Comparison of ENCODE assay signal across 1 cellular context in the genomic region with DNA sequence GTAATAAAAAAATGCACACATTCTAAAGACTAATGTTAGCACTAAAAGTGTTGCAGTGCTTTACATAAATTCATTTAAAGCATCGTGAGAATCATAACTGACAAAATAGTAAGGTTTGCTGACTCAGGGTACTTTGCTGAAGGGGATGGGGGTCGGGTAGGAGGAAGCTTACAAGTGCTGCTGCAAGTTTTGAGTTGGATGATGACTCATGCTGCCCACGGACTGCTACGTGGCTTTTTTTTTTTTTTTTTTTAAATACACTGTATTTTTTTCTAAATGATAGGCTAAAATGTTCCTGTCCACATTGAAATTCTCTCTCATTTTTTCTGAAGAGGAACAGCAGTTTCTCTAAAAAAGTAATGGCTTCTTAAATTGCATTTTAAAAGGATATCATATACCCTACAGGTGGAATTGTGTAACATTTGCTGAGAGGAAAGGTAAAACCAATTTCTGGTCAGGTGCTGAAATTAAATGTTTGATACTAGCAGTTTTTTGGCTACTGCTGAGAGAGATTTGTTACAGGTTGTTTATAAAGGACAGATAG.
TF ChIP-seq lines count a peak whose summit lies in the region.

No MANE protein-coding gene starts in this region.

TF ChIP-seq in K562, 482 proteins besides CTCF, POLR2A, EP300 and RAD21 (continued from another document and continues in another):
- TF ChIP-seq, protein P1, sequence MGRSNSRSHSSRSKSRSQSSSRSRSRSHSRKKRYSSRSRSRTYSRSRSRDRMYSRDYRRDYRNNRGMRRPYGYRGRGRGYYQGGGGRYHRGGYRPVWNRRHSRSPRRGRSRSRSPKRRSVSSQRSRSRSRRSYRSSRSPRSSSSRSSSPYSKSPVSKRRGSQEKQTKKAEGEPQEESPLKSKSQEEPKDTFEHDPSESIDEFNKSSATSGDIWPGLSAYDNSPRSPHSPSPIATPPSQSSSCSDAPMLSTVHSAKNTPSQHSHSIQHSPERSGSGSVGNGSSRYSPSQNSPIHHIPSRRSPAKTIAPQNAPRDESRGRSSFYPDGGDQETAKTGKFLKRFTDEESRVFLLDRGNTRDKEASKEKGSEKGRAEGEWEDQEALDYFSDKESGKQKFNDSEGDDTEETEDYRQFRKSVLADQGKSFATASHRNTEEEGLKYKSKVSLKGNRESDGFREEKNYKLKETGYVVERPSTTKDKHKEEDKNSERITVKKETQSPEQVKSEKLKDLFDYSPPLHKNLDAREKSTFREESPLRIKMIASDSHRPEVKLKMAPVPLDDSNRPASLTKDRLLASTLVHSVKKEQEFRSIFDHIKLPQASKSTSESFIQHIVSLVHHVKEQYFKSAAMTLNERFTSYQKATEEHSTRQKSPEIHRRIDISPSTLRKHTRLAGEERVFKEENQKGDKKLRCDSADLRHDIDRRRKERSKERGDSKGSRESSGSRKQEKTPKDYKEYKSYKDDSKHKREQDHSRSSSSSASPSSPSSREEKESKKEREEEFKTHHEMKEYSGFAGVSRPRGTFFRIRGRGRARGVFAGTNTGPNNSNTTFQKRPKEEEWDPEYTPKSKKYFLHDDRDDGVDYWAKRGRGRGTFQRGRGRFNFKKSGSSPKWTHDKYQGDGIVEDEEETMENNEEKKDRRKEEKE (IDR thresholded peaks at IDR 0.05; ENCODE audit: borderline replicate concordance in 1 of 2, control insufficient read depth in 1 of 2, low read depth in 2 of 2, low read length in 1 of 2), result peak in 1 of 2 experiments; percentile 45; a peak in 1 of 4 replicates
- TF ChIP-seq ZNF77 (CRISPR knock-in tag; IDR thresholded peaks at IDR 0.05) (no peak), MXI1 (IDR thresholded peaks at IDR 0.05; ENCODE audit: low read depth, low read length) (no peak), CBX3 (IDR thresholded peaks at IDR 0.05; ENCODE audit: borderline replicate concordance in 1 of 2, low read length in 2 of 2) (0 out of 3 replicates have a peak, but pooled peaks of 1 of the 2 experiments have one; percentile 10), BRD4 (IDR thresholded peaks at IDR 0.05) (no peak), GATAD2A (IDR thresholded peaks at IDR 0.05) (no peak), MYNN (IDR thresholded peaks at IDR 0.05) (0 out of 2 replicates have a peak, but pooled peaks have one; percentile 33), MYNN (CRISPR knock-in tag; IDR thresholded peaks at IDR 0.05) (no peak), TEAD4 (IDR thresholded peaks at IDR 0.05; ENCODE audit: low read length) (no peak; the same call in 1 of the 2 replicates), TEAD4 (CRISPR knock-in tag; IDR thresholded peaks at IDR 0.05; ENCODE audit: borderline replicate concordance) (no peak), BCOR (IDR thresholded peaks at IDR 0.05) (0 out of 2 replicates have a peak, but pooled peaks have one; percentile 52), EHMT2 (IDR thresholded peaks at IDR 0.05) (no peak), SNIP1 (IDR thresholded peaks at IDR 0.05; ENCODE audit: low read depth) (no peak), POLR3A (IDR thresholded peaks at IDR 0.05; ENCODE audit: borderline replicate concordance, extremely low read depth, insufficient read depth, insufficient read length) (no peak), MIER1 (IDR thresholded peaks at IDR 0.05; ENCODE audit: low read depth) (no peak), HIVEP1 (CRISPR knock-in tag; IDR thresholded peaks at IDR 0.05) (no peak), FUS (optimal IDR thresholded peaks at IDR 0.05; ENCODE audit: low read depth, low read length) (no peak), HSF4 (CRISPR knock-in tag; IDR thresholded peaks at IDR 0.05; ENCODE audit: borderline replicate concordance) (no peak), C11orf30 (IDR thresholded peaks at IDR 0.05; ENCODE audit: low read depth) (peak; percentile 99), IRF2 (CRISPR knock-in tag; IDR thresholded peaks at IDR 0.05) (no peak), ZNF174 (CRISPR knock-in tag; IDR thresholded peaks at IDR 0.05) (no peak), GATAD2B (IDR thresholded peaks at IDR 0.05; ENCODE audit: borderline replicate concordance) (peak; percentile 28; the same call in 1 of the 2 replicates), EGR1 (conservative IDR thresholded peaks at IDR 0.05) (peak; percentile 92), NR2C2 (CRISPR knock-in tag; IDR thresholded peaks at IDR 0.05) (no peak), NR2C2 (tag; IDR thresholded peaks at IDR 0.05) (0 out of 2 replicates have a peak, but pooled peaks have one; percentile 4), MAFK (IDR thresholded peaks at IDR 0.05; ENCODE audit: low read length) (peak; percentile 98), ZNF165 (CRISPR knock-in tag; IDR thresholded peaks at IDR 0.05; ENCODE audit: borderline replicate concordance) (no peak), ATF7 (IDR thresholded peaks at IDR 0.05) (peak; percentile 59), L3MBTL2 (IDR thresholded peaks at IDR 0.05) (peak; percentile 19; the same call in 1 of the 2 replicates), TRIM24 (IDR thresholded peaks at IDR 0.05) (peak; percentile 29 to 31; a peak in 2 of 4 replicates), GATA2 (CRISPR knock-in tag; IDR thresholded peaks at IDR 0.05) (no peak), FOXK2 (conservative IDR thresholded peaks at IDR 0.05 in 1 of 2, IDR thresholded peaks at IDR 0.05 in 1 of 2; ENCODE audit: low read depth in 2 of 2) (0 out of 4 replicates have a peak, but pooled peaks of 1 of the 2 experiments have one; percentile 13), NFRKB (IDR thresholded peaks at IDR 0.05; ENCODE audit: low read depth) (peak; percentile 41), CREB1 (IDR thresholded peaks at IDR 0.05) (0 out of 2 replicates have a peak, but pooled peaks have one; percentile 28), CREB1 (CRISPR knock-in tag; IDR thresholded peaks at IDR 0.05) (no peak), FOXA1 (IDR thresholded peaks at IDR 0.05; ENCODE audit: borderline replicate concordance) (no peak), HOXB6 (CRISPR knock-in tag; IDR thresholded peaks at IDR 0.05; ENCODE audit: borderline replicate concordance) (no peak), JUNB (CRISPR knock-in tag; conservative IDR thresholded peaks at IDR 0.05) (peak; percentile 77), ZNF263 (CRISPR knock-in tag; IDR thresholded peaks at IDR 0.05; ENCODE audit: borderline replicate concordance) (no peak), PHTF2 (CRISPR knock-in tag; IDR thresholded peaks at IDR 0.05) (no peak), TBL1XR1 (IDR thresholded peaks at IDR 0.05; ENCODE audit: low read length in 2 of 2) (peak in 1 of 2 experiments; percentile 84; a peak in 2 of 4 replicates)
- TF ChIP-seq, protein P2, sequence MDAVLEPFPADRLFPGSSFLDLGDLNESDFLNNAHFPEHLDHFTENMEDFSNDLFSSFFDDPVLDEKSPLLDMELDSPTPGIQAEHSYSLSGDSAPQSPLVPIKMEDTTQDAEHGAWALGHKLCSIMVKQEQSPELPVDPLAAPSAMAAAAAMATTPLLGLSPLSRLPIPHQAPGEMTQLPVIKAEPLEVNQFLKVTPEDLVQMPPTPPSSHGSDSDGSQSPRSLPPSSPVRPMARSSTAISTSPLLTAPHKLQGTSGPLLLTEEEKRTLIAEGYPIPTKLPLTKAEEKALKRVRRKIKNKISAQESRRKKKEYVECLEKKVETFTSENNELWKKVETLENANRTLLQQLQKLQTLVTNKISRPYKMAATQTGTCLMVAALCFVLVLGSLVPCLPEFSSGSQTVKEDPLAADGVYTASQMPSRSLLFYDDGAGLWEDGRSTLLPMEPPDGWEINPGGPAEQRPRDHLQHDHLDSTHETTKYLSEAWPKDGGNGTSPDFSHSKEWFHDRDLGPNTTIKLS (IDR thresholded peaks at IDR 0.05; ENCODE audit: borderline replicate concordance, low read depth), result peak; percentile 98
- TF ChIP-seq, protein P3, sequence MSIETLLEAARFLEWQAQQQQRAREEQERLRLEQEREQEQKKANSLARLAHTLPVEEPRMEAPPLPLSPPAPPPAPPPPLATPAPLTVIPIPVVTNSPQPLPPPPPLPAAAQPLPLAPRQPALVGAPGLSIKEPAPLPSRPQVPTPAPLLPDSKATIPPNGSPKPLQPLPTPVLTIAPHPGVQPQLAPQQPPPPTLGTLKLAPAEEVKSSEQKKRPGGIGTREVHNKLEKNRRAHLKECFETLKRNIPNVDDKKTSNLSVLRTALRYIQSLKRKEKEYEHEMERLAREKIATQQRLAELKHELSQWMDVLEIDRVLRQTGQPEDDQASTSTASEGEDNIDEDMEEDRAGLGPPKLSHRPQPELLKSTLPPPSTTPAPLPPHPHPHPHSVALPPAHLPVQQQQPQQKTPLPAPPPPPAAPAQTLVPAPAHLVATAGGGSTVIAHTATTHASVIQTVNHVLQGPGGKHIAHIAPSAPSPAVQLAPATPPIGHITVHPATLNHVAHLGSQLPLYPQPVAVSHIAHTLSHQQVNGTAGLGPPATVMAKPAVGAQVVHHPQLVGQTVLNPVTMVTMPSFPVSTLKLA (conservative IDR thresholded peaks at IDR 0.05), result peak; percentile 42 to 53; a peak in 2 of 4 replicates
- TF ChIP-seq, protein P4, sequence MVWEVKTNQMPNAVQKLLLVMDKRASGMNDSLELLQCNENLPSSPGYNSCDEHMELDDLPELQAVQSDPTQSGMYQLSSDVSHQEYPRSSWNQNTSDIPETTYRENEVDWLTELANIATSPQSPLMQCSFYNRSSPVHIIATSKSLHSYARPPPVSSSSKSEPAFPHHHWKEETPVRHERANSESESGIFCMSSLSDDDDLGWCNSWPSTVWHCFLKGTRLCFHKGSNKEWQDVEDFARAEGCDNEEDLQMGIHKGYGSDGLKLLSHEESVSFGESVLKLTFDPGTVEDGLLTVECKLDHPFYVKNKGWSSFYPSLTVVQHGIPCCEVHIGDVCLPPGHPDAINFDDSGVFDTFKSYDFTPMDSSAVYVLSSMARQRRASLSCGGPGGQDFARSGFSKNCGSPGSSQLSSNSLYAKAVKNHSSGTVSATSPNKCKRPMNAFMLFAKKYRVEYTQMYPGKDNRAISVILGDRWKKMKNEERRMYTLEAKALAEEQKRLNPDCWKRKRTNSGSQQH (CRISPR knock-in tag; IDR thresholded peaks at IDR 0.05), result no peak
- TF ChIP-seq, protein P5, sequence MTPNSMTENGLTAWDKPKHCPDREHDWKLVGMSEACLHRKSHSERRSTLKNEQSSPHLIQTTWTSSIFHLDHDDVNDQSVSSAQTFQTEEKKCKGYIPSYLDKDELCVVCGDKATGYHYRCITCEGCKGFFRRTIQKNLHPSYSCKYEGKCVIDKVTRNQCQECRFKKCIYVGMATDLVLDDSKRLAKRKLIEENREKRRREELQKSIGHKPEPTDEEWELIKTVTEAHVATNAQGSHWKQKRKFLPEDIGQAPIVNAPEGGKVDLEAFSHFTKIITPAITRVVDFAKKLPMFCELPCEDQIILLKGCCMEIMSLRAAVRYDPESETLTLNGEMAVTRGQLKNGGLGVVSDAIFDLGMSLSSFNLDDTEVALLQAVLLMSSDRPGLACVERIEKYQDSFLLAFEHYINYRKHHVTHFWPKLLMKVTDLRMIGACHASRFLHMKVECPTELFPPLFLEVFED (CRISPR knock-in tag; conservative IDR thresholded peaks at IDR 0.05), result no peak
- TF ChIP-seq, protein P6, sequence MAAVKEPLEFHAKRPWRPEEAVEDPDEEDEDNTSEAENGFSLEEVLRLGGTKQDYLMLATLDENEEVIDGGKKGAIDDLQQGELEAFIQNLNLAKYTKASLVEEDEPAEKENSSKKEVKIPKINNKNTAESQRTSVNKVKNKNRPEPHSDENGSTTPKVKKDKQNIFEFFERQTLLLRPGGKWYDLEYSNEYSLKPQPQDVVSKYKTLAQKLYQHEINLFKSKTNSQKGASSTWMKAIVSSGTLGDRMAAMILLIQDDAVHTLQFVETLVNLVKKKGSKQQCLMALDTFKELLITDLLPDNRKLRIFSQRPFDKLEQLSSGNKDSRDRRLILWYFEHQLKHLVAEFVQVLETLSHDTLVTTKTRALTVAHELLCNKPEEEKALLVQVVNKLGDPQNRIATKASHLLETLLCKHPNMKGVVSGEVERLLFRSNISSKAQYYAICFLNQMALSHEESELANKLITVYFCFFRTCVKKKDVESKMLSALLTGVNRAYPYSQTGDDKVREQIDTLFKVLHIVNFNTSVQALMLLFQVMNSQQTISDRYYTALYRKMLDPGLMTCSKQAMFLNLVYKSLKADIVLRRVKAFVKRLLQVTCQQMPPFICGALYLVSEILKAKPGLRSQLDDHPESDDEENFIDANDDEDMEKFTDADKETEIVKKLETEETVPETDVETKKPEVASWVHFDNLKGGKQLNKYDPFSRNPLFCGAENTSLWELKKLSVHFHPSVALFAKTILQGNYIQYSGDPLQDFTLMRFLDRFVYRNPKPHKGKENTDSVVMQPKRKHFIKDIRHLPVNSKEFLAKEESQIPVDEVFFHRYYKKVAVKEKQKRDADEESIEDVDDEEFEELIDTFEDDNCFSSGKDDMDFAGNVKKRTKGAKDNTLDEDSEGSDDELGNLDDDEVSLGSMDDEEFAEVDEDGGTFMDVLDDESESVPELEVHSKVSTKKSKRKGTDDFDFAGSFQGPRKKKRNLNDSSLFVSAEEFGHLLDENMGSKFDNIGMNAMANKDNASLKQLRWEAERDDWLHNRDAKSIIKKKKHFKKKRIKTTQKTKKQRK (IDR thresholded peaks at IDR 0.05; ENCODE audit: borderline replicate concordance, low read depth, low read length), result no peak
- TF ChIP-seq, protein P7, sequence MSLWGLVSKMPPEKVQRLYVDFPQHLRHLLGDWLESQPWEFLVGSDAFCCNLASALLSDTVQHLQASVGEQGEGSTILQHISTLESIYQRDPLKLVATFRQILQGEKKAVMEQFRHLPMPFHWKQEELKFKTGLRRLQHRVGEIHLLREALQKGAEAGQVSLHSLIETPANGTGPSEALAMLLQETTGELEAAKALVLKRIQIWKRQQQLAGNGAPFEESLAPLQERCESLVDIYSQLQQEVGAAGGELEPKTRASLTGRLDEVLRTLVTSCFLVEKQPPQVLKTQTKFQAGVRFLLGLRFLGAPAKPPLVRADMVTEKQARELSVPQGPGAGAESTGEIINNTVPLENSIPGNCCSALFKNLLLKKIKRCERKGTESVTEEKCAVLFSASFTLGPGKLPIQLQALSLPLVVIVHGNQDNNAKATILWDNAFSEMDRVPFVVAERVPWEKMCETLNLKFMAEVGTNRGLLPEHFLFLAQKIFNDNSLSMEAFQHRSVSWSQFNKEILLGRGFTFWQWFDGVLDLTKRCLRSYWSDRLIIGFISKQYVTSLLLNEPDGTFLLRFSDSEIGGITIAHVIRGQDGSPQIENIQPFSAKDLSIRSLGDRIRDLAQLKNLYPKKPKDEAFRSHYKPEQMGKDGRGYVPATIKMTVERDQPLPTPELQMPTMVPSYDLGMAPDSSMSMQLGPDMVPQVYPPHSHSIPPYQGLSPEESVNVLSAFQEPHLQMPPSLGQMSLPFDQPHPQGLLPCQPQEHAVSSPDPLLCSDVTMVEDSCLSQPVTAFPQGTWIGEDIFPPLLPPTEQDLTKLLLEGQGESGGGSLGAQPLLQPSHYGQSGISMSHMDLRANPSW (CRISPR knock-in tag; IDR thresholded peaks at IDR 0.05), result no peak
- TF ChIP-seq, protein P8, sequence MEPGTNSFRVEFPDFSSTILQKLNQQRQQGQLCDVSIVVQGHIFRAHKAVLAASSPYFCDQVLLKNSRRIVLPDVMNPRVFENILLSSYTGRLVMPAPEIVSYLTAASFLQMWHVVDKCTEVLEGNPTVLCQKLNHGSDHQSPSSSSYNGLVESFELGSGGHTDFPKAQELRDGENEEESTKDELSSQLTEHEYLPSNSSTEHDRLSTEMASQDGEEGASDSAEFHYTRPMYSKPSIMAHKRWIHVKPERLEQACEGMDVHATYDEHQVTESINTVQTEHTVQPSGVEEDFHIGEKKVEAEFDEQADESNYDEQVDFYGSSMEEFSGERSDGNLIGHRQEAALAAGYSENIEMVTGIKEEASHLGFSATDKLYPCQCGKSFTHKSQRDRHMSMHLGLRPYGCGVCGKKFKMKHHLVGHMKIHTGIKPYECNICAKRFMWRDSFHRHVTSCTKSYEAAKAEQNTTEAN (CRISPR knock-in tag; IDR thresholded peaks at IDR 0.05), result no peak
